8 cellular contexts compared by ENCODE assay signal in genomic region chr15:65870889-65871533, GRCh38. TPM values are rescaled to one million over a fixed set of nuclear protein-coding genes. Genes with fewer than 3 reads are reported as not detected.
A peak's percentile ranks its signal among the peaks of the same experiment; 100 is the strongest.
DNase-seq lines count a peak whose midpoint lies in the region; ATAC-seq lines count a peak whose summit lies in the region.

No MANE protein-coding gene starts in this region.

- peaks cover 10% of the 10 kb centered on the region in 2 donors for H3K36me3 Mint-ChIP-seq in activated T-cell treated with anti-CD3 and anti-CD28 coated beads, Interleukin-2, amount 50 U/mL, for 72 hours (ENCODE audit: insufficient read depth in 2 of 2)
- peaks cover 7% of the 10 kb centered on the region for H3K36me3 Mint-ChIP-seq in activated naive CD8-positive, alpha-beta T cell treated with anti-CD3 and anti-CD28 coated beads, Interleukin-2, amount 50 U/mL, for 24 hours (ENCODE audit: low read depth)
- peaks cover 5% of the 10 kb centered on the region for H3K36me3 Mint-ChIP-seq in stimulated activated memory B cell treated with anti-CD40 and anti-IgM and Interleukin-4, amounts not matched to agents 10 μg/mL and 1 μg/mL and 100 μg/mL, for 72 hours

- no peaks in the 10 kb centered on the region for H3K27me3 Mint-ChIP-seq in activated T-cell treated with anti-CD3 and anti-CD28 coated beads, Interleukin-2, amount 50 U/mL, for 72 hours (ENCODE audit: low read depth)
- peaks cover 4% of the 10 kb centered on the region for H3K27me3 Mint-ChIP-seq in activated naive CD8-positive, alpha-beta T cell treated with anti-CD3 and anti-CD28 coated beads, Interleukin-2, amount 50 U/mL, for 24 hours
- no peaks in the 10 kb centered on the region for H3K27me3 Mint-ChIP-seq in stimulated activated memory B cell treated with anti-CD40 and anti-IgM and Interleukin-4, amounts not matched to agents 10 μg/mL and 1 μg/mL and 100 μg/mL, for 72 hours

- DNase-seq in activated T-cell treated with anti-CD3 and anti-CD28 coated beads, Interleukin-2, amount 50 U/mL, for 72 hours, result no peak
- DNase-seq in activated T-cell treated with anti-CD3 and anti-CD28 coated beads for 4 hours (no peak), NCI-H1105 treated with DMSO at 0.1 percent for 48 hours (lab: John Stamatoyannopoulos, UW) (peak; percentile 64), iPS-NIHi7 (ENCODE audit: extremely low spot score) (peak; percentile 18)
- no peak for DNase-seq in activated naive CD8-positive, alpha-beta T cell treated with anti-CD3 and anti-CD28 coated beads, Interleukin-2, amount 50 U/mL, for 24 hours

- peaks cover 56% of the 10 kb centered on the region for H3K4me1 Mint-ChIP-seq in activated T-cell treated with anti-CD3 and anti-CD28 coated beads, Interleukin-2, amount 50 U/mL, for 72 hours (ENCODE audit: low read depth)
- peaks cover 47% of the 10 kb centered on the region for H3K4me1 Mint-ChIP-seq in activated naive CD8-positive, alpha-beta T cell treated with anti-CD3 and anti-CD28 coated beads, Interleukin-2, amount 50 U/mL, for 24 hours
- peaks cover 39% of the 10 kb centered on the region for H3K4me1 Mint-ChIP-seq in stimulated activated memory B cell treated with anti-CD40 and anti-IgM and Interleukin-4, amounts not matched to agents 10 μg/mL and 1 μg/mL and 100 μg/mL, for 72 hours

- no peaks in the 10 kb centered on the region for H3K9me3 Mint-ChIP-seq in activated T-cell treated with anti-CD3 and anti-CD28 coated beads, Interleukin-2, amount 50 U/mL, for 72 hours
- H3K9me3 Mint-ChIP-seq in activated naive CD8-positive, alpha-beta T cell treated with anti-CD3 and anti-CD28 coated beads, Interleukin-2, amount 50 U/mL, for 24 hours, result no peaks in the 10 kb centered on the region
- H3K9me3 Mint-ChIP-seq in stimulated activated memory B cell treated with anti-CD40 and anti-IgM and Interleukin-4, amounts not matched to agents 10 μg/mL and 1 μg/mL and 100 μg/mL, for 72 hours, result no peaks in the 10 kb centered on the region

- peak overlapping the region; percentile 100 for H3K27ac Mint-ChIP-seq in activated T-cell treated with anti-CD3 and anti-CD28 coated beads, Interleukin-2, amount 50 U/mL, for 72 hours
- peak overlapping the region; percentile 98 for H3K27ac Mint-ChIP-seq in activated naive CD8-positive, alpha-beta T cell treated with anti-CD3 and anti-CD28 coated beads, Interleukin-2, amount 50 U/mL, for 24 hours
- peak overlapping the region; percentile 88 for H3K27ac Mint-ChIP-seq in stimulated activated memory B cell treated with anti-CD40 and anti-IgM and Interleukin-4, amounts not matched to agents 10 μg/mL and 1 μg/mL and 100 μg/mL, for 72 hours

- H3K4me3 Mint-ChIP-seq in activated T-cell treated with anti-CD3 and anti-CD28 coated beads, Interleukin-2, amount 50 U/mL, for 72 hours, result peak overlapping the region; percentile 94 to 97
- H3K4me3 Mint-ChIP-seq in activated naive CD8-positive, alpha-beta T cell treated with anti-CD3 and anti-CD28 coated beads, Interleukin-2, amount 50 U/mL, for 24 hours, result peak overlapping the region; percentile 99
- peak overlapping the region; percentile 96 for H3K4me3 Mint-ChIP-seq in stimulated activated memory B cell treated with anti-CD40 and anti-IgM and Interleukin-4, amounts not matched to agents 10 μg/mL and 1 μg/mL and 100 μg/mL, for 72 hours

- peak in 1 of 2 donors; percentile 21 for ATAC-seq in activated T-cell treated with anti-CD3 and anti-CD28 coated beads, Interleukin-2, amount 50 U/mL, for 72 hours (replicated peaks in 1 of 2)
- peak; percentile 6 for ATAC-seq in activated naive CD8-positive, alpha-beta T cell treated with anti-CD3 and anti-CD28 coated beads, Interleukin-2, amount 50 U/mL, for 24 hours
- ATAC-seq in stimulated activated memory B cell treated with anti-CD40 and anti-IgM and Interleukin-4, amounts not matched to agents 10 μg/mL and 1 μg/mL and 100 μg/mL, for 72 hours, result no peak
- no peak for ATAC-seq in GM19467 (IDR thresholded peaks at IDR 0.05; ENCODE audit: unreplicated experiment)
- ATAC-seq in HG03039 (IDR thresholded peaks at IDR 0.05; ENCODE audit: unreplicated experiment), result no peak

RNA-seq across cellular contexts. Expression of gene RAB11A, which starts 1.7 kb away (rescaled TPM):
- 100 to 1,000 TPM; 137 to 145 TPM for total RNA-seq in activated T-cell treated with anti-CD3 and anti-CD28 coated beads, Interleukin-2, amount 50 U/mL, for 72 hours

Comparison
In these comparisons a context has a peak if more than half of its experiments do, and no peak if none do; other contexts are left out.
1. DNase-seq: peak in NCI-H1105 treated with DMSO at 0.1 percent for 48 hours (single experiment) and iPS-NIHi7 (single experiment); none in activated T-cell treated with anti-CD3 and anti-CD28 coated beads, Interleukin-2, amount 50 U/mL, for 72 hours (0 of 2), activated T-cell treated with anti-CD3 and anti-CD28 coated beads for 4 hours (single experiment) and activated naive CD8-positive, alpha-beta T cell treated with anti-CD3 and anti-CD28 coated beads, Interleukin-2, amount 50 U/mL, for 24 hours (single experiment).
2. Peak in every context shown above with its lines, with median percentiles within 50 percentile points of each other: H3K27ac Mint-ChIP-seq and H3K4me3 Mint-ChIP-seq.